ENCODE assay signal across 8 cellular contexts in genomic region chr13:32838985-32839384, GRCh38.
DNase-seq lines count a peak whose midpoint lies in the region; ATAC-seq and TF ChIP-seq lines count a peak whose summit lies in the region.

No MANE protein-coding gene starts in this region.

- peak; percentile 53 for ATAC-seq in GM18499 (IDR thresholded peaks at IDR 0.05; ENCODE audit: insufficient read depth, unreplicated experiment)
- ATAC-seq in GM21717 (IDR thresholded peaks at IDR 0.05; ENCODE audit: unreplicated experiment), result peak; percentile 70
- peak; percentile 54 for ATAC-seq in aorta (ENCODE audit: low FRiP score)

- intact Hi-C loops in aorta (cut with DNase I), result no loop called here

- no peaks in the 10 kb centered on the region for H3K9me3 ChIP-seq in aorta (ENCODE audit: control insufficient read depth, low read length)

- no peaks in the 10 kb centered on the region for H3K4me1 ChIP-seq in aorta (ENCODE audit: control insufficient read depth in 1 of 2, insufficient read depth in 2 of 2, low read length in 2 of 2)

- H3K36me3 ChIP-seq in aorta (ENCODE audit: control insufficient read depth in 1 of 2, insufficient read depth in 2 of 2, low read length in 1 of 2), result no peaks in the 10 kb centered on the region

- H3K27me3 ChIP-seq in aorta (ENCODE audit: control insufficient read depth in 1 of 2, insufficient read depth in 2 of 2, low read length in 1 of 2), result no peaks in the 10 kb centered on the region

- WGBS in aorta, 2 donors, result 17 to 18% methylated on average over 3 of the region's 3 CpGs

- no peak for TF ChIP-seq POLR2A in erythroblast (IDR thresholded peaks at IDR 0.05; ENCODE audit: low read length)

- H3K4me3 ChIP-seq in aorta (ENCODE audit: low read length in 2 of 2), result no peak overlapping the region

- H3K27ac ChIP-seq in aorta (ENCODE audit: low read depth in 1 of 2, low read length in 2 of 2), result peak overlapping the region in 1 of 2 donors; percentile 29

- peak; percentile 7 to 86 (median 55) for DNase-seq in NCI-H1417 (lab: John Stamatoyannopoulos, UW)
- DNase-seq in fibroblast of gingiva (ENCODE audit: low read depth), result peak; percentile 53
- DNase-seq in aorta, result no peak
- DNase-seq in RKO (ENCODE audit: low spot score), result no peak
- no peak for DNase-seq in ecto neural progenitor cell (ENCODE audit: low spot score)
- no peak for DNase-seq in erythroblast (lab: John Stamatoyannopoulos, UW)

Comparison
In these comparisons a context has a peak if more than half of its experiments do, and no peak if none do; other contexts are left out.
1. DNase-seq: peak in NCI-H1417 (3 of 3) and fibroblast of gingiva (single experiment); none in aorta (0 of 2), RKO (single experiment), ecto neural progenitor cell (single experiment) and erythroblast (0 of 2).
2. Peak in every context shown above with its lines, with median percentiles within 50 percentile points of each other: ATAC-seq.